25 cellular contexts compared by ENCODE assay signal in the genomic region with DNA sequence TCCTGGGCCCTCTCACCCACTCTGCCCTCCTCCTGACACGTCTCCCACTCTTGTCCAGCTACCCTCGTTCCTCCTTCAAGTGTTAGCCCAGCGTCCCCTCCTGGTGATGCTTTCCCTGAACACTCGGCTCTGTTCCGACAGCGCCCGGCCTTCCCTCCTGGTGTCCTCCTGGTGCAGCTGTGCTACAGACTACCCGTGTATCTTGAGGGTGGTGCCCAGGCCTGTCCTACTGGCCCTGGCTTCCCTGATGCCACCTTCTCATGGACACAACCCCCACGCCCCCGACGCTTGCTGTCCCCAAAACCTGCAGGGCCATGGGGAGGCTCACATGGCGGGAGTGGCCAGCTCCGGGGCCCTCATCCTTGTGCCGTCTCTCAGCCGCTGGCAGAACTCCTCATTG. TPM values are rescaled to one million over a fixed set of nuclear protein-coding genes. Genes with fewer than 3 reads are reported as not detected.
A peak's percentile ranks its signal among the peaks of the same experiment; 100 is the strongest.
DNase-seq lines count a peak whose midpoint lies in the region; ATAC-seq, FAIRE-seq and TF ChIP-seq lines count a peak whose summit lies in the region.
"Had no signal": no experiment of that assay in that cellular context is flagged by ENCODE, and none has a peak within 500 bp of the region (broad histone marks: within the 10 kb centered on the region; RNA-seq: fewer than 3 reads in every experiment).

No MANE protein-coding gene starts in this region.

- H3K9me3 ChIP-seq in K562 (replicated peaks; ENCODE audit: control insufficient read depth, insufficient read depth, low read depth, low read length): no peaks in the 10 kb centered on the region
- H3K9me3 ChIP-seq in BE2C: no peaks in the 10 kb centered on the region
- H3K9me3 ChIP-seq: BLaER1, Caco-2 had no signal

- no peak overlapping the region for H3K4me3 ChIP-seq in K562
- H3K4me3 ChIP-seq in BE2C (ENCODE audit: low read depth, low read length): no peak overlapping the region
- H3K4me3 ChIP-seq: BLaER1, GM12878, GM23248 had no signal

- BruUV-seq in K562 (replicated peaks; lab: Mats Ljungman, UMichigan): no TSS peak

- H3K9me3 Mint-ChIP-seq in neural crest cell: no peaks in the 10 kb centered on the region
- H3K9me3 Mint-ChIP-seq in stimulated activated effector memory CD8-positive, alpha-beta T cell treated with anti-CD3 and anti-CD28 coated beads, Interleukin-12 subunit alpha, Interleukin-12 subunit beta, amount 100 ng/mL, for 72 hours: no peaks in the 10 kb centered on the region
- H3K9me3 Mint-ChIP-seq: CD4-positive, CD25-positive, alpha-beta regulatory T cell; CD8-positive, alpha-beta T cell had no signal

- TF ChIP-seq EP300 in K562 (IDR thresholded peaks at IDR 0.05; ENCODE audit: low read length): no peak

- no peak overlapping the region for H3K4me2 ChIP-seq in K562 (ENCODE audit: insufficient read depth, low read length)
- H3K4me2 ChIP-seq: BLaER1 had no signal

- no peak overlapping the region for H3K4me3 Mint-ChIP-seq in neural crest cell
- no peak overlapping the region for H3K4me3 Mint-ChIP-seq in stimulated activated effector memory CD8-positive, alpha-beta T cell treated with anti-CD3 and anti-CD28 coated beads, Interleukin-12 subunit alpha, Interleukin-12 subunit beta, amount 100 ng/mL, for 72 hours
- H3K4me3 Mint-ChIP-seq: CD4-positive, CD25-positive, alpha-beta regulatory T cell; CD8-positive, alpha-beta T cell had no signal

- intact Hi-C loops in K562 (cut with micrococcal nuclease): no loop called here

- POLR2A ChIA-PET in K562 (lab: Yijun Ruan, JAX) (interaction anchor here (0.8 kb wide), 1 partner anchor 9 kb away, joined by 3 read pairs; no protein-coding TSS in a partner anchor), HEK293T (lab: Yijun Ruan, JAX) (no interaction called here)

- no peaks in the 10 kb centered on the region for H3K79me2 ChIP-seq in K562 (ENCODE audit: control insufficient read depth, insufficient read depth, low read length)

- WGBS in K562 (ENCODE audit: insufficient coverage, low coverage, missing lambda C conversion rate): 19% methylated on average over 15 of the region's 15 CpGs

- H3K36me3 Mint-ChIP-seq in neural crest cell (ENCODE audit: low read depth): no peaks in the 10 kb centered on the region
- H3K36me3 Mint-ChIP-seq in stimulated activated effector memory CD8-positive, alpha-beta T cell treated with anti-CD3 and anti-CD28 coated beads, Interleukin-12 subunit alpha, Interleukin-12 subunit beta, amount 100 ng/mL, for 72 hours: no peaks in the 10 kb centered on the region
- H3K36me3 Mint-ChIP-seq: CD4-positive, CD25-positive, alpha-beta regulatory T cell; CD8-positive, alpha-beta T cell had no signal

- H3K4me1 Mint-ChIP-seq in neural crest cell: peaks cover 3% of the 10 kb centered on the region
- no peaks in the 10 kb centered on the region for H3K4me1 Mint-ChIP-seq in stimulated activated effector memory CD8-positive, alpha-beta T cell treated with anti-CD3 and anti-CD28 coated beads, Interleukin-12 subunit alpha, Interleukin-12 subunit beta, amount 100 ng/mL, for 72 hours

- DNase-seq in 8988T: peak; percentile 50
- no peak for DNase-seq in K562 (ENCODE audit: extremely low read depth in 1 of 4, low spot score in 3 of 4)
- no peak for DNase-seq in neural crest cell (ENCODE audit: low read depth, low spot score)
- DNase-seq in stimulated activated effector memory CD8-positive, alpha-beta T cell treated with anti-CD3 and anti-CD28 coated beads, Interleukin-12 subunit alpha, Interleukin-12 subunit beta, amount 100 ng/mL, for 72 hours (ENCODE audit: low spot score in 2 of 2): no peak
- no peak for DNase-seq in HEK293T (ENCODE audit: extremely low spot score)
- DNase-seq in BE2C: no peak
- no peak for DNase-seq in D341Med (ENCODE audit: low spot score)
- DNase-seq: Caco-2; CD4-positive, CD25-positive, alpha-beta regulatory T cell; CD8-positive, alpha-beta T cell; DMS 273 treated with DMSO at 0.1 percent for 48 hours; DMS79; EL; GDM1; GM23248; H7; HCEC 1CT had no signal

- H3K9ac ChIP-seq in K562 (ENCODE audit: insufficient read depth in 1 of 2, low read depth in 2 of 2, low read length in 2 of 2): no peak overlapping the region
- H3K9ac ChIP-seq: BLaER1, GM23248 had no signal

- H3K27ac Mint-ChIP-seq in neural crest cell (ENCODE audit: unreplicated experiment): peak overlapping the region; percentile 78
- peak overlapping the region; percentile 46 for H3K27ac Mint-ChIP-seq in stimulated activated effector memory CD8-positive, alpha-beta T cell treated with anti-CD3 and anti-CD28 coated beads, Interleukin-12 subunit alpha, Interleukin-12 subunit beta, amount 100 ng/mL, for 72 hours
- H3K27ac Mint-ChIP-seq: CD4-positive, CD25-positive, alpha-beta regulatory T cell; CD8-positive, alpha-beta T cell had no signal

- no peak for FAIRE-seq in K562 (lab: Jason Lieb, UNC)
- FAIRE-seq: D721Med, GM12878, GM19239, H1 had no signal

- no peak overlapping the region for H2AFZ ChIP-seq in K562 (ENCODE audit: low read depth, low read length)
- H2AFZ ChIP-seq: GM23248 had no signal

- no peak for TF ChIP-seq POLR2A in K562 (conservative IDR thresholded peaks at IDR 0.05)

- peak in 2 of 3 experiments; percentile 17 to 37; a peak in 3 of 6 replicates for TF ChIP-seq CTCF in K562 (IDR thresholded peaks at IDR 0.05 in 2 of 3, conservative IDR thresholded peaks at IDR 0.05 in 1 of 3; ENCODE audit: insufficient read depth in 2 of 3, low read depth in 1 of 3, low read length in 3 of 3)
- no peak for TF ChIP-seq CTCF in neural crest cell (conservative IDR thresholded peaks at IDR 0.05)
- TF ChIP-seq CTCF in BE2C (IDR thresholded peaks at IDR 0.05; ENCODE audit: low read depth, low read length): no peak

- peaks cover 22 to 47% of the 10 kb centered on the region in 2 experiments; a peak in 4 of 5 replicates for H3K27me3 ChIP-seq in K562 (ENCODE audit: control insufficient read depth in 2 of 2, insufficient read depth in 2 of 2, low read length in 2 of 2)
- H3K27me3 ChIP-seq in BE2C: no peaks in the 10 kb centered on the region

- no peaks in the 10 kb centered on the region for H3K9me1 ChIP-seq in K562 (ENCODE audit: control insufficient read depth, insufficient read depth, low read length)

- in situ Hi-C loops in K562 (cut with MboI): no loop called here

- no peak for TF ChIP-seq RAD21 in K562 (CRISPR knock-in tag; conservative IDR thresholded peaks at IDR 0.05 in 1 of 2, IDR thresholded peaks at IDR 0.05 in 1 of 2)

- H3K27ac ChIP-seq in K562 (ENCODE audit: extremely low read depth, low read depth, low read length): no peak overlapping the region
- H3K27ac ChIP-seq: BLaER1, C4-2B, GM23248 had no signal

- H3K36me3 ChIP-seq in K562 (ENCODE audit: control insufficient read depth, insufficient read depth, low read length) (no peaks in the 10 kb centered on the region), BE2C (no peaks in the 10 kb centered on the region)
- H3K36me3 ChIP-seq: BLaER1 had no signal

- H3K4me1 ChIP-seq in K562 (replicated peaks in 1 of 2; ENCODE audit: control insufficient read depth in 2 of 2, insufficient read depth in 2 of 2, low read length in 2 of 2): peaks cover 10 to 43% of the 10 kb centered on the region in 2 experiments; a peak in 4 of 5 replicates
- no peaks in the 10 kb centered on the region for H3K4me1 ChIP-seq in BE2C
- H3K4me1 ChIP-seq: BLaER1 had no signal

- CTCF ChIA-PET in K562 (lab: Yijun Ruan, JAX; ENCODE audit: low intra/inter-chr PET ratio): no interaction called here
- CTCF ChIA-PET in HEK293T (lab: Yijun Ruan, JAX): no interaction called here

- 0 out of 2 replicates have a peak, but pooled peaks cover 12% of the 10 kb centered on the region for H4K20me1 ChIP-seq in K562 (replicated peaks; ENCODE audit: control insufficient read depth, insufficient read depth, low read length)
- H4K20me1 ChIP-seq: BLaER1 had no signal

- peak; percentile 12; the same call in 1 of the 3 replicates for ATAC-seq in K562
- ATAC-seq in stimulated activated effector memory CD8-positive, alpha-beta T cell treated with anti-CD3 and anti-CD28 coated beads, Interleukin-12 subunit alpha, Interleukin-12 subunit beta, amount 100 ng/mL, for 72 hours: no peak
- ATAC-seq: CD8-positive, alpha-beta T cell; GM12878 had no signal

- H3K27me3 Mint-ChIP-seq in neural crest cell (ENCODE audit: low read depth): no peaks in the 10 kb centered on the region
- H3K27me3 Mint-ChIP-seq: CD4-positive, CD25-positive, alpha-beta regulatory T cell had no signal

RNA-seq across cellular contexts. Expression of a gene that starts 21.4 kb away (rescaled TPM):
- not detected in 2 replicates for total RNA-seq in K562 (2011; cell fraction: chromatin; rRNA removed; ENCODE audit: low replicate concordance)
- not detected in 2 replicates for total RNA-seq in K562 (2011; cell fraction: nucleolus; rRNA removed)
- not detected in 2 replicates for total RNA-seq in K562 (2011; cell fraction: nucleoplasm; rRNA removed)
- total RNA-seq in K562 (2014; rRNA removed) (not detected in 2 replicates), K562 (2014; rRNA removed; fragmentation: Illumina TruSeq; extraction: Trizol) (not detected in 2 replicates), K562 (2015; rRNA removed; fragmentation: Illumina TruSeq; extraction: Trizol) (not detected in 2 replicates), K562 (2021) (0.33 TPM in 1 of 2 replicates, not detected in the other), neural crest cell (not detected in 2 replicates)
- polyA plus RNA-seq in K562 (2011; rRNA removed) (not detected in 2 replicates), K562 (2014; fragmentation: Illumina TruSeq; extraction: Trizol) (not detected in 2 replicates), K562 (2014; fragmentation: Nextera tagmentation; extraction: Ambion mirVana) (not detected), K562 (2014; rRNA removed) (not detected in 2 replicates)
- polyA plus RNA-seq in K562 (2011; cell fraction: cytosol; rRNA removed): not detected in 2 replicates
- polyA plus RNA-seq in K562 (2011; cell fraction: nucleus; rRNA removed): not detected in 2 replicates
- not detected in 2 replicates for polyA plus RNA-seq in K562 (2012)
- polyA minus RNA-seq in K562 (2011; rRNA and poly(A)+ RNA removed): not detected in 2 replicates
- polyA minus RNA-seq in K562 (2011; cell fraction: cytosol; rRNA and poly(A)+ RNA removed): not detected in 2 replicates
- polyA minus RNA-seq in K562 (2011; cell fraction: nucleus; rRNA and poly(A)+ RNA removed): not detected in 2 replicates
- polyA plus RNA-seq in BE2C (2012; ENCODE audit: insufficient read depth, insufficient read length, low read depth): not detected
- total RNA-seq: A172; A673; Caco-2; CD4-positive, CD25-positive, alpha-beta regulatory T cell; CD8-positive, alpha-beta T cell; GM23248; H1; H7 had no signal
- polyA plus RNA-seq: GM12878, GM23248 had no signal

RNA-seq across cellular contexts. Expression of a gene that starts 36.7 kb away (rescaled TPM):
- total RNA-seq in K562 (2011; cell fraction: chromatin; rRNA removed; ENCODE audit: low replicate concordance): 2.0 and 6.0 TPM in 2 replicates
- 1.7 and 3.3 TPM in 2 replicates for total RNA-seq in K562 (2011; cell fraction: nucleolus; rRNA removed)
- total RNA-seq in K562 (2011; cell fraction: nucleoplasm; rRNA removed): 1.1 and 2.1 TPM in 2 replicates
- total RNA-seq in K562 (2014; rRNA removed): 0.14 and 0.24 TPM in 2 replicates
- not detected in 2 replicates for total RNA-seq in K562 (2014; rRNA removed; fragmentation: Illumina TruSeq; extraction: Trizol)
- total RNA-seq in K562 (2015; rRNA removed; fragmentation: Illumina TruSeq; extraction: Trizol): 0.07 TPM in 1 of 2 replicates, not detected in the other
- 0.24 and 0.47 TPM in 2 replicates for total RNA-seq in K562 (2021)
- 0.26 and 0.42 TPM in 2 replicates for polyA plus RNA-seq in K562 (2011; rRNA removed)
- 0.27 and 0.48 TPM in 2 replicates for polyA plus RNA-seq in K562 (2011; cell fraction: cytosol; rRNA removed)
- polyA plus RNA-seq in K562 (2011; cell fraction: nucleus; rRNA removed): 1.2 and 1.6 TPM in 2 replicates
- polyA plus RNA-seq in K562 (2012): 0.10 and 0.40 TPM in 2 replicates
- polyA plus RNA-seq in K562 (2014; fragmentation: Illumina TruSeq; extraction: Trizol): 0.18 and 0.21 TPM in 2 replicates
- under 1 TPM in 1 of 2 experiments, not detected in 1; 0.01 TPM for polyA plus RNA-seq in K562 (2014; fragmentation: Nextera tagmentation; extraction: Ambion mirVana)
- polyA plus RNA-seq in K562 (2014; rRNA removed): 0.05 and 0.12 TPM in 2 replicates
- polyA minus RNA-seq in K562 (2011; rRNA and poly(A)+ RNA removed): 0.18 and 0.21 TPM in 2 replicates
- polyA minus RNA-seq in K562 (2011; cell fraction: cytosol; rRNA and poly(A)+ RNA removed): 0.48 TPM in 1 of 2 replicates, not detected in the other
- 0.56 and 1.2 TPM in 2 replicates for polyA minus RNA-seq in K562 (2011; cell fraction: nucleus; rRNA and poly(A)+ RNA removed)
- 13.1 and 15.7 TPM in 2 replicates for total RNA-seq in neural crest cell
- 4.0 TPM for polyA plus RNA-seq in BE2C (2012; ENCODE audit: insufficient read depth, insufficient read length, low read depth)
- total RNA-seq: Caco-2, GM12878, GM23248 had no signal
- polyA plus RNA-seq: GM23248 had no signal

Comparison
In these comparisons a context has a peak if more than half of its experiments do, and no peak if none do; other contexts are left out.
1. CTCF ChIP-seq: peak in K562 (2 of 3); none in neural crest cell (single experiment) and BE2C (single experiment).